ENCODE assay signal across 21 cellular contexts in the genomic region with DNA sequence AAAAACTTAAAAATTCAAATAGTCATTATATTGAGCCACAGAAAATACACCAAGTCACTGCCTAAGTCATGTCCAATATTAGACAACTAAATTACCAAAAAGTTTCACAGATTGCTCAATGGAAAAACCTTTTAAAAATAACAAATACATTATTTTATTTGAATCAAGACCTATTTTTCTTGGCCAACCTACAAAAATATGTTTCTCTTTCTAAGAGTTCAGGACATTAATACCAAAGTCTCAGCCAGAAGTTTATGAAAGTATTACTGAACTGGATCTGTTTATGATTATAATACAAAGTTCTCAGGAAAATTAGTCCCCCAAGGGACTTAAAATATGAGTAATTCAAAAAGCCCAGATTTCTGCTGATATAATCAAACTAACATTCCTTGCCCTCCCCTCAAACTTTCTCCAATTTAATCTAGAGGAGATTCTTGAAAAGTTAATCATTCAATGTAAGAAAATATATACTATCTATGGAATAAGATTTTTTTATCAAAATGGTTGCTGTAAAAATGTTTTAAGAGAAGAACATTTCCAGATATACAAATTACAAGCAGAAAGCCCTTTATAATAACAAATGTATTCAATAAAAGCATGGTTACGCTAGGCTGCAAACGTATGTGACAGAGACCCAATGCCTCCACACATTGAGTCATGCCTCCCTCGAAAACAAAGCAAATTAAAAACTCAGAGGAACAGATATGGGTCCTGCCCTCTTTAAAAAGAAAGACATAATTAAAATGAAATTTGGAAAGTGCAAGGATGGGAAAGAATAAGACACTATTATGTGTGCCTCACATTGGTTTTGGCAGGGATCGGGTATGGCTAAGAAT.
DNase-seq lines count a peak whose midpoint lies in the region; ATAC-seq, FAIRE-seq and TF ChIP-seq lines count a peak whose summit lies in the region.
"Had no signal": no experiment of that assay in that cellular context is flagged by ENCODE, and none has a peak within 500 bp of the region (broad histone marks: within the 10 kb centered on the region; RNA-seq: fewer than 3 reads in every experiment).

No MANE protein-coding gene starts in this region.

- H3K4me1 ChIP-seq in right atrium auricular region: peaks cover 0 to 18% of the 10 kb centered on the region in 2 donors
- H3K4me1 ChIP-seq in keratinocyte (ENCODE audit: control insufficient read depth, extremely low read depth, insufficient read depth, low read length): peaks cover 23% of the 10 kb centered on the region
- peaks cover 13 to 26% (median 24%) of the 10 kb centered on the region in 4 donors for H3K4me1 ChIP-seq in esophagus muscularis mucosa
- H3K4me1 ChIP-seq: Peyer's patch had no signal

- H3K27ac Mint-ChIP-seq in activated naive CD8-positive, alpha-beta T cell treated with anti-CD3 and anti-CD28 coated beads for 36 hours: no peak overlapping the region
- H3K27ac Mint-ChIP-seq: activated CD4-positive, alpha-beta T cell treated with anti-CD3 and anti-CD28 coated beads, Interleukin-2, amount 10 ng/mL, durations not matched to agents 7 days and 5 days had no signal

- no peaks in the 10 kb centered on the region for H3K36me3 Mint-ChIP-seq in activated naive CD8-positive, alpha-beta T cell treated with anti-CD3 and anti-CD28 coated beads for 36 hours

- intact Hi-C loops in Right ventricle myocardium inferior (cut with DNase I) (no loop called here), esophagus muscularis mucosa (cut with DNase I) (no loop called here), posterior vena cava (cut with DNase I) (no loop called here)

- no peak for TF ChIP-seq POLR2A in esophagus muscularis mucosa (IDR thresholded peaks at IDR 0.05; ENCODE audit: low read depth)

- peak; percentile 54 for ATAC-seq in Right ventricle myocardium inferior
- no peak for ATAC-seq in HG03108 (IDR thresholded peaks at IDR 0.05; ENCODE audit: unreplicated experiment)

- H3K9ac ChIP-seq in keratinocyte (ENCODE audit: control insufficient read depth, extremely low read depth, insufficient read depth, low read length): no peak overlapping the region

- H3K4me1 Mint-ChIP-seq in activated naive CD8-positive, alpha-beta T cell treated with anti-CD3 and anti-CD28 coated beads for 36 hours: no peaks in the 10 kb centered on the region
- H3K4me1 Mint-ChIP-seq: activated CD4-positive, alpha-beta T cell treated with anti-CD3 and anti-CD28 coated beads, Interleukin-2, amount 10 ng/mL, durations not matched to agents 7 days and 5 days had no signal

- dilution Hi-C loops in keratinocyte (cut with MboI; ENCODE audit: extremely low pct_ligation_motif_present, low sequenced_read_pairs): no loop called here

- H3K9me1 ChIP-seq in keratinocyte (ENCODE audit: control insufficient read depth, extremely low read depth, insufficient read depth, low read length): no peaks in the 10 kb centered on the region

- TF ChIP-seq CTCF in right atrium auricular region (IDR thresholded peaks at IDR 0.05): no peak
- no peak for TF ChIP-seq CTCF in keratinocyte (optimal IDR thresholded peaks at IDR 0.05 in 1 of 3, IDR thresholded peaks at IDR 0.05 in 1 of 3, conservative IDR thresholded peaks at IDR 0.05 in 1 of 3; ENCODE audit: extremely low read depth in 1 of 3, insufficient read depth in 2 of 3, low read length in 3 of 3)
- TF ChIP-seq CTCF in esophagus muscularis mucosa (IDR thresholded peaks at IDR 0.05): no peak

- no peak overlapping the region for H3K4me3 Mint-ChIP-seq in activated naive CD8-positive, alpha-beta T cell treated with anti-CD3 and anti-CD28 coated beads for 36 hours
- H3K4me3 Mint-ChIP-seq: activated CD4-positive, alpha-beta T cell treated with anti-CD3 and anti-CD28 coated beads, Interleukin-2, amount 10 ng/mL, durations not matched to agents 7 days and 5 days; neural crest cell had no signal

- DNase-seq in Right ventricle myocardium inferior (ENCODE audit: missing footprints) (no peak), right atrium auricular region (ENCODE audit: low spot score) (no peak), keratinocyte (ENCODE audit: low read depth, low spot score) (no peak), esophagus muscularis mucosa (ENCODE audit: extremely low spot score) (no peak), posterior vena cava (ENCODE audit: low spot score) (no peak)
- no peak for DNase-seq in activated naive CD8-positive, alpha-beta T cell treated with anti-CD3 and anti-CD28 coated beads for 36 hours
- DNase-seq: activated CD4-positive, alpha-beta T cell treated with anti-CD3 and anti-CD28 coated beads, Interleukin-2, amount 10 ng/mL, durations not matched to agents 7 days and 5 days; COR-L47; effector CD8-positive, alpha-beta T cell; KG1; lower lobe of right lung; NCI-H146; NCI-H524; Peyer's patch; stomach; T-helper 9 cell had no signal

- H3K27me3 Mint-ChIP-seq in activated naive CD8-positive, alpha-beta T cell treated with anti-CD3 and anti-CD28 coated beads for 36 hours: no peaks in the 10 kb centered on the region
- H3K27me3 Mint-ChIP-seq: activated CD4-positive, alpha-beta T cell treated with anti-CD3 and anti-CD28 coated beads, Interleukin-2, amount 10 ng/mL, durations not matched to agents 7 days and 5 days had no signal

- H2AFZ ChIP-seq in keratinocyte (ENCODE audit: control insufficient read depth, low read length): no peak overlapping the region

- no peaks in the 10 kb centered on the region for H4K20me1 ChIP-seq in keratinocyte (ENCODE audit: control insufficient read depth, extremely low read depth, insufficient read depth, low read length)

- no peak for TF ChIP-seq EP300 in esophagus muscularis mucosa (IDR thresholded peaks at IDR 0.05)

- H3K9me3 Mint-ChIP-seq in activated naive CD8-positive, alpha-beta T cell treated with anti-CD3 and anti-CD28 coated beads for 36 hours: no peaks in the 10 kb centered on the region
- H3K9me3 Mint-ChIP-seq: activated CD4-positive, alpha-beta T cell treated with anti-CD3 and anti-CD28 coated beads, Interleukin-2, amount 10 ng/mL, durations not matched to agents 7 days and 5 days; neural crest cell had no signal

- H3K4me3 ChIP-seq in right atrium auricular region: no peak overlapping the region
- H3K4me3 ChIP-seq in keratinocyte (ENCODE audit: control insufficient read depth in 2 of 3, extremely low read depth in 1 of 3, insufficient read depth in 2 of 3, low read depth in 1 of 3, low read length in 3 of 3): no peak overlapping the region
- H3K4me3 ChIP-seq in esophagus muscularis mucosa: no peak overlapping the region
- H3K4me3 ChIP-seq: lower lobe of right lung, Peyer's patch, skin epidermis, stomach had no signal

- H3K36me3 ChIP-seq in right atrium auricular region: no peaks in the 10 kb centered on the region
- no peaks in the 10 kb centered on the region for H3K36me3 ChIP-seq in keratinocyte (ENCODE audit: control insufficient read depth in 2 of 2, extremely low read depth in 1 of 2, insufficient read depth in 2 of 2, low read length in 2 of 2)
- H3K36me3 ChIP-seq in esophagus muscularis mucosa: no peaks in the 10 kb centered on the region
- H3K36me3 ChIP-seq: lower lobe of right lung, Peyer's patch, stomach had no signal

- peaks cover 2% of the 10 kb centered on the region for H3K79me2 ChIP-seq in keratinocyte (ENCODE audit: control insufficient read depth, insufficient read depth, low read length)

- H3K9me3 ChIP-seq in right atrium auricular region (no peaks in the 10 kb centered on the region), keratinocyte (ENCODE audit: control insufficient read depth, low read depth, low read length) (no peaks in the 10 kb centered on the region), esophagus muscularis mucosa (no peaks in the 10 kb centered on the region)
- H3K9me3 ChIP-seq: lower lobe of right lung, Peyer's patch, stomach had no signal

- no peak overlapping the region for H3K4me2 ChIP-seq in keratinocyte (ENCODE audit: control insufficient read depth, extremely low read depth, insufficient read depth, low read depth, low read length)

- H3K27me3 ChIP-seq in right atrium auricular region: no peaks in the 10 kb centered on the region
- no peaks in the 10 kb centered on the region for H3K27me3 ChIP-seq in keratinocyte (ENCODE audit: control insufficient read depth, extremely low read depth, insufficient read depth, low read length)
- H3K27me3 ChIP-seq in esophagus muscularis mucosa: no peaks in the 10 kb centered on the region
- H3K27me3 ChIP-seq: Peyer's patch, stomach had no signal

- H3K27ac ChIP-seq in right atrium auricular region (peak overlapping the region in 1 of 2 donors; percentile 8), keratinocyte (ENCODE audit: control insufficient read depth, insufficient read depth, low read length) (peak overlapping the region; percentile 6), esophagus muscularis mucosa (replicated peaks in 1 of 4) (no peak overlapping the region)
- H3K27ac ChIP-seq: lower lobe of right lung, Peyer's patch, skin epidermis, stomach had no signal

- WGBS in esophagus muscularis mucosa: 40% methylated on average over 4 of the region's 4 CpGs

- peak; percentile 90 for FAIRE-seq in endometrium (lab: Jason Lieb, UNC)
- FAIRE-seq in keratinocyte (lab: Jason Lieb, UNC): no peak
- FAIRE-seq: A204.1 had no signal
